15 cellular contexts compared by ENCODE assay signal in genomic region chr2:28746504-28747111, GRCh38.
"Had no signal": no experiment of that assay in that cellular context is flagged by ENCODE, and none has a peak within 500 bp of the region (broad histone marks: within the 10 kb centered on the region; RNA-seq: fewer than 3 reads in every experiment).

No MANE protein-coding gene starts in this region.

- ATAC-seq: activated CD8-positive, alpha-beta memory T cell treated with anti-CD3 and anti-CD28 coated beads, Interleukin-2, amount 10 ng/mL, durations not matched to agents 7 days and 5 days; activated T-cell treated with anti-CD3 and anti-CD28 coated beads, Interleukin-2, amount 50 U/mL, for 4 hours; naive thymus-derived CD4-positive, alpha-beta T cell had no signal

- H3K27ac ChIP-seq: hepatocyte, neutrophil had no signal

- H3K4me3 ChIP-seq: colonic mucosa, hepatocyte, lung had no signal

- FAIRE-seq: astrocyte, urothelium cell line had no signal

- DNase-seq: activated CD4-positive, alpha-beta T cell treated with anti-CD3 and anti-CD28 coated beads for 1 hour; activated CD4-positive, alpha-beta T cell treated with anti-CD3 and anti-CD28 coated beads, Interleukin-2, amount 50 U/mL, for 48 hours; activated CD8-positive, alpha-beta memory T cell treated with anti-CD3 and anti-CD28 coated beads, Interleukin-2, amount 10 ng/mL, durations not matched to agents 7 days and 5 days; activated gamma-delta T cell; activated T-cell treated with anti-CD3 and anti-CD28 coated beads, Interleukin-2, amount 50 U/mL, for 4 hours; colonic mucosa; effector CD8-positive, alpha-beta T cell; naive thymus-derived CD4-positive, alpha-beta T cell; stimulated activated CD4-positive, alpha-beta T cell treated with anti-CD3 and anti-CD28 coated beads, Interleukin-2, amount 100 ng/mL, for 48 hours; stimulated activated naive CD4-positive, alpha-beta T cell treated with Interleukin-2 at 50 U/mL for 16 hours had no signal

- H3K36me3 ChIP-seq: colonic mucosa, neutrophil had no signal

- H3K27me3 ChIP-seq: colonic mucosa, hepatocyte, neutrophil had no signal

- H3K9me3 ChIP-seq: colonic mucosa, neutrophil had no signal
